ENCODE assay signal across 21 cellular contexts in genomic region chr2:11023326-11024009, GRCh38.
DNase-seq lines count a peak whose midpoint lies in the region; ATAC-seq, FAIRE-seq and TF ChIP-seq lines count a peak whose summit lies in the region.
"Had no signal": no experiment of that assay in that cellular context is flagged by ENCODE, and none has a peak within 500 bp of the region (broad histone marks: within the 10 kb centered on the region; RNA-seq: fewer than 3 reads in every experiment).

No MANE protein-coding gene starts in this region.

- no peak overlapping the region for H3K4me3 Mint-ChIP-seq in type B pancreatic cell
- H3K4me3 Mint-ChIP-seq: CD4-positive, CD25-positive, alpha-beta regulatory T cell; HFFc6 had no signal

- peaks cover 4% of the 10 kb centered on the region for H3K9me3 Mint-ChIP-seq in type B pancreatic cell
- H3K9me3 Mint-ChIP-seq: HFFc6 had no signal

- H3K4me1 Mint-ChIP-seq in type B pancreatic cell (ENCODE audit: unreplicated experiment): peaks cover 33% of the 10 kb centered on the region
- H3K4me1 Mint-ChIP-seq: CD4-positive, CD25-positive, alpha-beta regulatory T cell had no signal

- H2BK12ac ChIP-seq in neuronal stem cell (ENCODE audit: low read length): peak overlapping the region; percentile 5

- no peak overlapping the region for H3K14ac ChIP-seq in neuronal stem cell (ENCODE audit: low read length)

- TF ChIP-seq CTCF in type B pancreatic cell (conservative IDR thresholded peaks at IDR 0.05) (no peak), D721Med (IDR thresholded peaks at IDR 0.05; ENCODE audit: insufficient read depth, missing control alignments) (no peak)

- H2BK120ac ChIP-seq in neuronal stem cell (ENCODE audit: low read depth, low read length): no peak overlapping the region

- H3K36me3 ChIP-seq in SK-N-MC (ENCODE audit: insufficient read depth, low read length): no peaks in the 10 kb centered on the region
- H3K36me3 ChIP-seq in neuronal stem cell (replicated peaks in 1 of 2; ENCODE audit: control insufficient read depth in 2 of 2, insufficient read depth in 2 of 2, low read length in 2 of 2): no peaks in the 10 kb centered on the region
- H3K36me3 ChIP-seq: MG63 had no signal

- H3K79me1 ChIP-seq in neuronal stem cell (ENCODE audit: low read depth, low read length): no peaks in the 10 kb centered on the region

- no peak overlapping the region for H3K4me2 ChIP-seq in neuronal stem cell (ENCODE audit: insufficient read depth, low read length, poor library complexity, severe bottlenecking)
- H3K4me2 ChIP-seq: SK-N-SH had no signal

- FAIRE-seq in D721Med (lab: Jason Lieb, UNC): no peak
- FAIRE-seq: A204.1, GM12891, HepG2, K562 had no signal

- no peaks in the 10 kb centered on the region for H3K9me3 ChIP-seq in SK-N-MC (ENCODE audit: low read depth, low read length)
- H3K9me3 ChIP-seq in neuronal stem cell (replicated peaks in 1 of 2; ENCODE audit: control insufficient read depth in 2 of 2, insufficient read depth in 1 of 2, low read depth in 1 of 2, low read length in 2 of 2): no peaks in the 10 kb centered on the region
- H3K9me3 ChIP-seq: MG63, SK-N-SH had no signal

- H3K4me1 ChIP-seq in neuronal stem cell (ENCODE audit: control insufficient read depth in 2 of 2, insufficient read depth in 1 of 2, low read depth in 1 of 2, low read length in 2 of 2): peaks cover 1 to 4% of the 10 kb centered on the region in 2 donors

- no peak overlapping the region for H2BK5ac ChIP-seq in neuronal stem cell (ENCODE audit: low read length)

- H3K4me3 ChIP-seq in SK-N-MC (peak overlapping the region; percentile 49), neuronal stem cell (ENCODE audit: low read length in 2 of 2) (no peak overlapping the region)
- H3K4me3 ChIP-seq: K562, MG63 had no signal

- H3K4ac ChIP-seq in neuronal stem cell (ENCODE audit: low read length): no peak overlapping the region

- H3K18ac ChIP-seq in neuronal stem cell (ENCODE audit: low read length): no peak overlapping the region

- no peaks in the 10 kb centered on the region for H3K36me3 Mint-ChIP-seq in type B pancreatic cell
- H3K36me3 Mint-ChIP-seq: CD4-positive, CD25-positive, alpha-beta regulatory T cell had no signal

- no peak overlapping the region for H2AFZ ChIP-seq in neuronal stem cell (ENCODE audit: low read length)

- no peak overlapping the region for H4K91ac ChIP-seq in neuronal stem cell (ENCODE audit: low read depth, low read length, poor library complexity)

- H3K27ac ChIP-seq in SK-N-MC: peak overlapping the region; percentile 68; the same call in 1 of the 2 replicates
- no peak overlapping the region for H3K27ac ChIP-seq in neuronal stem cell (replicated peaks; ENCODE audit: low read length)
- H3K27ac ChIP-seq: HL-60 had no signal

- ATAC-seq in HG03520 (IDR thresholded peaks at IDR 0.05; ENCODE audit: unreplicated experiment): no peak

- peaks cover 0 to 6% (median 0%) of the 10 kb centered on the region in 3 experiments for H3K27me3 ChIP-seq in neuronal stem cell (ENCODE audit: control insufficient read depth in 3 of 3, insufficient read depth in 3 of 3, low read depth in 1 of 3, low read length in 3 of 3)
- H3K27me3 ChIP-seq: MG63 had no signal

- H4K8ac ChIP-seq in neuronal stem cell (ENCODE audit: low read depth, low read length): no peak overlapping the region

- H2AK5ac ChIP-seq in neuronal stem cell (ENCODE audit: low read depth, low read length): no peak overlapping the region

- no peak overlapping the region for H3K27ac Mint-ChIP-seq in type B pancreatic cell
- H3K27ac Mint-ChIP-seq: CD4-positive, CD25-positive, alpha-beta regulatory T cell; HFFc6 had no signal

- no CpG with 5 or more reads among the region's 20 CpGs for WGBS in neuronal stem cell (ENCODE audit: extremely low coverage in 2 of 2, insufficient read length in 2 of 2, insufficient replicate concordance in 1 of 2), 2 donors

- H3K27me3 Mint-ChIP-seq in type B pancreatic cell: peaks cover under 1% of the 10 kb centered on the region

- no peak overlapping the region for H3K23ac ChIP-seq in neuronal stem cell (ENCODE audit: low read depth, low read length, poor library complexity)

- peak; percentile 36 for DNase-seq in Ammon's horn (ENCODE audit: low spot score)
- peak; percentile 42 for DNase-seq in SK-N-MC (ENCODE audit: low read depth, low spot score)
- DNase-seq in neuronal stem cell (ENCODE audit: low spot score): no peak
- DNase-seq in type B pancreatic cell (ENCODE audit: extremely low spot score, unreplicated experiment): peak; percentile 58
- no peak for DNase-seq in NCI-H82 treated with DMSO at 0.1 percent for 48 hours (lab: John Stamatoyannopoulos, UW; ENCODE audit: unreplicated experiment)
- no peak for DNase-seq in D721Med (ENCODE audit: insufficient read length, low spot score)
- DNase-seq: CD4-positive, CD25-positive, alpha-beta regulatory T cell; COR-L47; DMS 273 treated with DMSO at 0.1 percent for 48 hours; HFFc6; MG63; NCI-H1048; NCI-H446; NCI-H526; SK-N-SH had no signal

- no peak overlapping the region for H2BK15ac ChIP-seq in neuronal stem cell (ENCODE audit: low read length)

- no peak overlapping the region for H3K9ac ChIP-seq in SK-N-MC (ENCODE audit: insufficient read length)
- no peak overlapping the region for H3K9ac ChIP-seq in neuronal stem cell (ENCODE audit: low read depth, low read length, poor library complexity)
- H3K9ac ChIP-seq: SK-N-SH had no signal

Comparison
In these comparisons a context has a peak if more than half of its experiments do, and no peak if none do; other contexts are left out.
1. DNase-seq: peak in Ammon's horn (single experiment), SK-N-MC (single experiment) and type B pancreatic cell (single experiment); none in neuronal stem cell (single experiment), NCI-H82 treated with DMSO at 0.1 percent for 48 hours (single experiment) and D721Med (single experiment).